ENCODE assay signal across 17 cellular contexts in genomic region chr3:41638381-41638780, GRCh38.
DNase-seq lines count a peak whose midpoint lies in the region; TF ChIP-seq lines count a peak whose summit lies in the region.
"Had no signal": no experiment of that assay in that cellular context is flagged by ENCODE, and none has a peak within 500 bp of the region (broad histone marks: within the 10 kb centered on the region; RNA-seq: fewer than 3 reads in every experiment).

No MANE protein-coding gene starts in this region.

- no peak for TF ChIP-seq POLR2A in esophagus muscularis mucosa (IDR thresholded peaks at IDR 0.05; ENCODE audit: low read depth)

- no peaks in the 10 kb centered on the region for H3K27me3 ChIP-seq in esophagus muscularis mucosa
- H3K27me3 ChIP-seq: BLaER1 treated with 17β-estradiol and CSF1 and Interleukin-3, amounts not matched to agents 10 nM and 100 nM had no signal

- H3K4me3 ChIP-seq in esophagus muscularis mucosa = no peak overlapping the region
- H3K4me3 ChIP-seq: BLaER1 treated with 17β-estradiol and CSF1 and Interleukin-3, amounts not matched to agents 10 nM and 100 nM; GM23338 had no signal

- intact Hi-C loops in esophagus muscularis mucosa (cut with DNase I) = no loop called here

- no peak for TF ChIP-seq EP300 in esophagus muscularis mucosa (IDR thresholded peaks at IDR 0.05)

- 92% methylated on average over 2 of the region's 2 CpGs for WGBS in esophagus muscularis mucosa

- DNase-seq in EH (ENCODE audit: low read depth) (peak; percentile 31), RPMI7951 (ENCODE audit: low read depth) (peak; percentile 11), fibroblast of gingiva (ENCODE audit: low read depth) (peak; percentile 68), DMS79 treated with DMSO at 0.1 percent for 48 hours (lab: John Stamatoyannopoulos, UW) (no peak), esophagus muscularis mucosa (ENCODE audit: extremely low spot score) (no peak), SIG-M5 treated with dmso at 0.1 percent for 504 hours (lab: John Stamatoyannopoulos, UW; ENCODE audit: unreplicated experiment) (no peak)
- DNase-seq in activated effector memory CD4-positive, alpha-beta T cell treated with anti-CD3 and anti-CD28 coated beads, Interleukin-2, amount 50 U/mL, for 16 hours = no peak
- DNase-seq: 8988T; CD8-positive, alpha-beta memory T cell; COR-L47; DMS 273 treated with DMSO at 0.1 percent for 48 hours; DMS53; GF-D8; HCEC 1CT had no signal

- no peaks in the 10 kb centered on the region for H3K9me3 ChIP-seq in esophagus muscularis mucosa
- H3K9me3 ChIP-seq: BLaER1 treated with 17β-estradiol and CSF1 and Interleukin-3, amounts not matched to agents 10 nM and 100 nM had no signal

- no peak overlapping the region for H3K27ac ChIP-seq in esophagus muscularis mucosa (replicated peaks in 1 of 4)
- H3K27ac ChIP-seq: BLaER1 treated with 17β-estradiol and CSF1 and Interleukin-3, amounts not matched to agents 10 nM and 100 nM; HL-60 had no signal

- no peaks in the 10 kb centered on the region for H3K4me1 ChIP-seq in esophagus muscularis mucosa
- H3K4me1 ChIP-seq: BLaER1 treated with 17β-estradiol and CSF1 and Interleukin-3, amounts not matched to agents 10 nM and 100 nM had no signal

- no peak for TF ChIP-seq CTCF in esophagus muscularis mucosa (IDR thresholded peaks at IDR 0.05)

- H3K36me3 ChIP-seq in esophagus muscularis mucosa = no peaks in the 10 kb centered on the region
- H3K36me3 ChIP-seq: BLaER1 treated with 17β-estradiol and CSF1 and Interleukin-3, amounts not matched to agents 10 nM and 100 nM had no signal

Comparison
In these comparisons a context has a peak if more than half of its experiments do, and no peak if none do; other contexts are left out.
1. DNase-seq: peak in EH (single experiment), RPMI7951 (single experiment) and fibroblast of gingiva (single experiment); none in DMS79 treated with DMSO at 0.1 percent for 48 hours (single experiment), activated effector memory CD4-positive, alpha-beta T cell treated with anti-CD3 and anti-CD28 coated beads, Interleukin-2, amount 50 U/mL, for 16 hours (single experiment), esophagus muscularis mucosa (single experiment) and SIG-M5 treated with dmso at 0.1 percent for 504 hours (single experiment).